Comparison of ENCODE assay signal across 1 cellular context in the genomic region with DNA sequence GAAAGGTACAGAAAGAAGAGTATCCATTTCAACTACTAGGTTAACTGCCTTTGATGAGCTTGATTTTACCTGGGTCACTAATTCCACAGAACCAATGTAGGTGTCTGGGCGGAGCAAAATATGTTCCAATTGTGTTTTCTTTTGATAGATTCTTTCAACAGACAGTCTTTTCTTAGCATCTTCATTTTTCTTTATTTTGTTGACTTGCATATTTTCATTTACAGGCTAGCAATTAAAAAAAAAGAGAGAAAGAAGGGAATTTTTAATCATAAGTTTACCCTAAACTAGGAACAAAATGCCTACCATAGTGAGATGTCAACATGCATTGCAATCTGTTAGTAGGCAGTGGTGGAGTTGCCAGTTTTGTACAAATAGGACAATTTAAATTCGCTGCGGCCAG.
TF ChIP-seq lines count a peak whose summit lies in the region.

No MANE protein-coding gene starts in this region.

TF ChIP-seq in HCT116, 20 proteins besides CTCF, POLR2A, EP300 and RAD21 (continued from another document):
- TF ChIP-seq, protein P1, sequence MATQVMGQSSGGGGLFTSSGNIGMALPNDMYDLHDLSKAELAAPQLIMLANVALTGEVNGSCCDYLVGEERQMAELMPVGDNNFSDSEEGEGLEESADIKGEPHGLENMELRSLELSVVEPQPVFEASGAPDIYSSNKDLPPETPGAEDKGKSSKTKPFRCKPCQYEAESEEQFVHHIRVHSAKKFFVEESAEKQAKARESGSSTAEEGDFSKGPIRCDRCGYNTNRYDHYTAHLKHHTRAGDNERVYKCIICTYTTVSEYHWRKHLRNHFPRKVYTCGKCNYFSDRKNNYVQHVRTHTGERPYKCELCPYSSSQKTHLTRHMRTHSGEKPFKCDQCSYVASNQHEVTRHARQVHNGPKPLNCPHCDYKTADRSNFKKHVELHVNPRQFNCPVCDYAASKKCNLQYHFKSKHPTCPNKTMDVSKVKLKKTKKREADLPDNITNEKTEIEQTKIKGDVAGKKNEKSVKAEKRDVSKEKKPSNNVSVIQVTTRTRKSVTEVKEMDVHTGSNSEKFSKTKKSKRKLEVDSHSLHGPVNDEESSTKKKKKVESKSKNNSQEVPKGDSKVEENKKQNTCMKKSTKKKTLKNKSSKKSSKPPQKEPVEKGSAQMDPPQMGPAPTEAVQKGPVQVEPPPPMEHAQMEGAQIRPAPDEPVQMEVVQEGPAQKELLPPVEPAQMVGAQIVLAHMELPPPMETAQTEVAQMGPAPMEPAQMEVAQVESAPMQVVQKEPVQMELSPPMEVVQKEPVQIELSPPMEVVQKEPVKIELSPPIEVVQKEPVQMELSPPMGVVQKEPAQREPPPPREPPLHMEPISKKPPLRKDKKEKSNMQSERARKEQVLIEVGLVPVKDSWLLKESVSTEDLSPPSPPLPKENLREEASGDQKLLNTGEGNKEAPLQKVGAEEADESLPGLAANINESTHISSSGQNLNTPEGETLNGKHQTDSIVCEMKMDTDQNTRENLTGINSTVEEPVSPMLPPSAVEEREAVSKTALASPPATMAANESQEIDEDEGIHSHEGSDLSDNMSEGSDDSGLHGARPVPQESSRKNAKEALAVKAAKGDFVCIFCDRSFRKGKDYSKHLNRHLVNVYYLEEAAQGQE (IDR thresholded peaks at IDR 0.05; ENCODE audit: low read depth) = no peak
- TF ChIP-seq SRF (IDR thresholded peaks at IDR 0.05; ENCODE audit: low read depth) (no peak), SIN3A (IDR thresholded peaks at IDR 0.05; ENCODE audit: low read depth) (no peak), ZNF274 (IDR thresholded peaks at IDR 0.05; ENCODE audit: low read depth, low read length) (no peak), EGR1 (IDR thresholded peaks at IDR 0.05; ENCODE audit: low read depth) (no peak), SP1 (IDR thresholded peaks at IDR 0.05; ENCODE audit: low read depth) (no peak), FOSL1 (IDR thresholded peaks at IDR 0.05; ENCODE audit: low read depth) (no peak), CEBPB (IDR thresholded peaks at IDR 0.05; ENCODE audit: low read depth) (no peak), EZH2 (IDR thresholded peaks at IDR 0.05) (no peak), EZH2phosphoT487 (IDR thresholded peaks at IDR 0.05; ENCODE audit: borderline replicate concordance) (no peak), JUND (IDR thresholded peaks at IDR 0.05) (no peak), POLR2AphosphoS5 (IDR thresholded peaks at IDR 0.05; ENCODE audit: low read depth, low read length) (no peak), ZFX (IDR thresholded peaks at IDR 0.05) (no peak), CBX3 (IDR thresholded peaks at IDR 0.05; ENCODE audit: low read depth) (no peak), ELF1 (IDR thresholded peaks at IDR 0.05; ENCODE audit: borderline replicate concordance, low read depth) (no peak), TCF7L2 (IDR thresholded peaks at IDR 0.05; ENCODE audit: borderline replicate concordance, extremely low read depth, insufficient read depth, insufficient read length) (no peak), YY1 (IDR thresholded peaks at IDR 0.05; ENCODE audit: extremely low read depth, insufficient replicate concordance, low read depth, low read length) (no peak)
- TF ChIP-seq, protein P2, sequence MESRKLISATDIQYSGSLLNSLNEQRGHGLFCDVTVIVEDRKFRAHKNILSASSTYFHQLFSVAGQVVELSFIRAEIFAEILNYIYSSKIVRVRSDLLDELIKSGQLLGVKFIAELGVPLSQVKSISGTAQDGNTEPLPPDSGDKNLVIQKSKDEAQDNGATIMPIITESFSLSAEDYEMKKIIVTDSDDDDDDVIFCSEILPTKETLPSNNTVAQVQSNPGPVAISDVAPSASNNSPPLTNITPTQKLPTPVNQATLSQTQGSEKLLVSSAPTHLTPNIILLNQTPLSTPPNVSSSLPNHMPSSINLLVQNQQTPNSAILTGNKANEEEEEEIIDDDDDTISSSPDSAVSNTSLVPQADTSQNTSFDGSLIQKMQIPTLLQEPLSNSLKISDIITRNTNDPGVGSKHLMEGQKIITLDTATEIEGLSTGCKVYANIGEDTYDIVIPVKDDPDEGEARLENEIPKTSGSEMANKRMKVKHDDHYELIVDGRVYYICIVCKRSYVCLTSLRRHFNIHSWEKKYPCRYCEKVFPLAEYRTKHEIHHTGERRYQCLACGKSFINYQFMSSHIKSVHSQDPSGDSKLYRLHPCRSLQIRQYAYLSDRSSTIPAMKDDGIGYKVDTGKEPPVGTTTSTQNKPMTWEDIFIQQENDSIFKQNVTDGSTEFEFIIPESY (IDR thresholded peaks at IDR 0.05; ENCODE audit: extremely low read depth, insufficient replicate concordance, low read length) = no peak
- TF ChIP-seq, protein P3, sequence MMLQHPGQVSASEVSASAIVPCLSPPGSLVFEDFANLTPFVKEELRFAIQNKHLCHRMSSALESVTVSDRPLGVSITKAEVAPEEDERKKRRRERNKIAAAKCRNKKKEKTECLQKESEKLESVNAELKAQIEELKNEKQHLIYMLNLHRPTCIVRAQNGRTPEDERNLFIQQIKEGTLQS (IDR thresholded peaks at IDR 0.05) = no peak
